3 cellular contexts compared by ENCODE assay signal in the genomic region with DNA sequence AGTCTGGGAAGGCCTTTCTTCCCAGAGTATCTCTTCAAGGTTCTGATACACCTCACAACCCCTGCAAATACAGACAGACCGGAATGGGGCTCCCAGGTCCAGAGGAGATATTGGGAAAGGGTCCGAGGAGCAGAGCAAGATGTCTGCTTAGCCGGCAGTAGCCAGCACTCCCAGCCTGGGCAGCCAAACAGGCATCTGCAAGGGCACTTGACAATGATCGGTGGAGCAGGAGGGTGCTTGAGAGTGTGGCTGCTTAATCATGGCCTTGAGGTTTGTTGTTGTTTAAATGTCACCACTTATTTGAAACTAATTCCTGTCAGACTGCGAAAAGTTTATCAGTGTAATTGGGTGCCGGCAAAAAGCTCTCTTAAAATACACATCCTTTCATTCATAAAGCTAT. TPM values are rescaled to one million over a fixed set of nuclear protein-coding genes. Genes with fewer than 3 reads are reported as not detected.
"Had no signal": no experiment of that assay in that cellular context is flagged by ENCODE, and none has a peak within 500 bp of the region (broad histone marks: within the 10 kb centered on the region; RNA-seq: fewer than 3 reads in every experiment).

No MANE protein-coding gene starts in this region.

RNA-seq across cellular contexts. Expression of a gene that starts 15.0 kb away (rescaled TPM):
- total RNA-seq: LHCN-M2, MCF 10A, NCI-H460 had no signal
